In the genomic region with DNA sequence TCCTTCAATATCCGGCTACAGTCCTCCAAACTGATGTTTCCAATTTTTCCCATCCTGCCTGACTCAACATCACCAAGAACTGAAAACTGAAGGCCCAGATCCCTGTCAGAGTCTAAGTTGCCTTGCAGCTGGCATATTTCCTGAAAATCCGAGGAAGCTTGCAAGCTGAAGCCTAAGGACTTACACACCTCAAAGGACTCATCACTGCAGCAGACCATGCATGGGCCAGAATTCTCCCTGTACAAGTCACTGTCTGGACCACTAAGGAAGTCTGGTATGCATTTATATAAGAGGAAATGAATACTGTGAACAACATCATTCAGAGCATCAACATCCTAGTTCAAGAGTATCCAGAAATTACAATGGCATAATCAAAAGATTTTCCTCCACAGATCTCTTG, we compare ENCODE assay signal across 24 cellular contexts.
DNase-seq lines count a peak whose midpoint lies in the region; ATAC-seq, FAIRE-seq and TF ChIP-seq lines count a peak whose summit lies in the region.
"Had no signal": no experiment of that assay in that cellular context is flagged by ENCODE, and none has a peak within 500 bp of the region (broad histone marks: within the 10 kb centered on the region; RNA-seq: fewer than 3 reads in every experiment).

No MANE protein-coding gene starts in this region.

- no peaks in the 10 kb centered on the region for H3K27me3 ChIP-seq in heart right ventricle
- H3K27me3 ChIP-seq: upper lobe of right lung had no signal

- TF ChIP-seq POLR2A in GM12892 (IDR thresholded peaks at IDR 0.05; ENCODE audit: low read depth, low read length), result no peak

- H3K9me3 ChIP-seq in heart right ventricle, result peaks cover 0 to 11% (median 6%) of the 10 kb centered on the region in 11 donors
- H3K9me3 ChIP-seq: upper lobe of right lung had no signal

- peaks cover 0 to 16% (median 4%) of the 10 kb centered on the region in 9 donors for H3K4me1 ChIP-seq in heart right ventricle
- H3K4me1 ChIP-seq: parathyroid adenoma had no signal

- ATAC-seq in heart right ventricle (peak in 2 of 8 donors; percentile 12 to 16), Right ventricle myocardium inferior (no peak), HG03571 (IDR thresholded peaks at IDR 0.05; ENCODE audit: unreplicated experiment) (no peak)
- ATAC-seq: effector memory CD8-positive, alpha-beta T cell; GM23338; naive thymus-derived CD4-positive, alpha-beta T cell; upper lobe of right lung had no signal

- WGBS in heart right ventricle, 2 donors, result 69 to 80% methylated on average over 2 of the region's 2 CpGs

- no peak for DNase-seq in heart right ventricle
- no peak for DNase-seq in Right ventricle myocardium inferior (ENCODE audit: missing footprints)
- peak; percentile 77 for DNase-seq in amniotic epithelial cell (ENCODE audit: low read depth)
- DNase-seq in foreskin fibroblast, result peak; percentile 63 to 72
- DNase-seq in GM12892 (ENCODE audit: insufficient read length), result no peak
- DNase-seq in COLO829 (ENCODE audit: low spot score), result no peak
- no peak for DNase-seq in UCSD-AML1 (lab: John Stamatoyannopoulos, UW; ENCODE audit: unreplicated experiment)
- DNase-seq: activated CD4-positive, alpha-beta T cell treated with anti-CD3 and anti-CD28 coated beads, Interleukin-2, amount 50 U/mL, for 1 hour; activated effector memory CD4-positive, alpha-beta T cell treated with anti-CD3 and anti-CD28 coated beads, Interleukin-2, amount 50 U/mL, for 16 hours; amniotic stem cell; CD4-positive, alpha-beta memory T cell; DMS53; effector memory CD8-positive, alpha-beta T cell; kidney; naive thymus-derived CD4-positive, alpha-beta T cell; NCI-H1092 treated with DMSO at 0.1 percent for 48 hours; NCI-H2081 treated with DMSO at 0.1 percent for 48 hours; NCI-H446 treated with DMSO at 0.1 percent for 48 hours; upper lobe of right lung had no signal

- FAIRE-seq in GM12892 (lab: Jason Lieb, UNC), result no peak
- FAIRE-seq: A204.1, kidney had no signal

- TF ChIP-seq CTCF in heart right ventricle (IDR thresholded peaks at IDR 0.05) (no peak), foreskin fibroblast (IDR thresholded peaks at IDR 0.05; ENCODE audit: low read depth, low read length) (no peak)

- H3K27ac ChIP-seq in heart right ventricle, result peak overlapping the region in 7 of 10 donors; percentile 1 to 73 (median 55)
- H3K27ac ChIP-seq: KMS-11, parathyroid adenoma, upper lobe of right lung had no signal

- no peak overlapping the region for H3K4me3 ChIP-seq in heart right ventricle
- no peak overlapping the region for H3K4me3 ChIP-seq in foreskin fibroblast (ENCODE audit: low read depth in 1 of 2, low read length in 2 of 2)
- H3K4me3 ChIP-seq: GM23338, upper lobe of right lung had no signal

- H3K36me3 ChIP-seq in heart right ventricle, result no peaks in the 10 kb centered on the region
- H3K36me3 ChIP-seq: upper lobe of right lung had no signal

- intact Hi-C loops in heart right ventricle (cut with DNase I), result no loop called here
- intact Hi-C loops in Right ventricle myocardium inferior (cut with DNase I), result no loop called here

Comparison
In these comparisons a context has a peak if more than half of its experiments do, and no peak if none do; other contexts are left out.
1. DNase-seq: peak in amniotic epithelial cell (single experiment) and foreskin fibroblast (2 of 2); none in heart right ventricle (0 of 2), Right ventricle myocardium inferior (single experiment), GM12892 (single experiment), COLO829 (single experiment) and UCSD-AML1 (single experiment).